12 cellular contexts compared by ENCODE assay signal in the genomic region with DNA sequence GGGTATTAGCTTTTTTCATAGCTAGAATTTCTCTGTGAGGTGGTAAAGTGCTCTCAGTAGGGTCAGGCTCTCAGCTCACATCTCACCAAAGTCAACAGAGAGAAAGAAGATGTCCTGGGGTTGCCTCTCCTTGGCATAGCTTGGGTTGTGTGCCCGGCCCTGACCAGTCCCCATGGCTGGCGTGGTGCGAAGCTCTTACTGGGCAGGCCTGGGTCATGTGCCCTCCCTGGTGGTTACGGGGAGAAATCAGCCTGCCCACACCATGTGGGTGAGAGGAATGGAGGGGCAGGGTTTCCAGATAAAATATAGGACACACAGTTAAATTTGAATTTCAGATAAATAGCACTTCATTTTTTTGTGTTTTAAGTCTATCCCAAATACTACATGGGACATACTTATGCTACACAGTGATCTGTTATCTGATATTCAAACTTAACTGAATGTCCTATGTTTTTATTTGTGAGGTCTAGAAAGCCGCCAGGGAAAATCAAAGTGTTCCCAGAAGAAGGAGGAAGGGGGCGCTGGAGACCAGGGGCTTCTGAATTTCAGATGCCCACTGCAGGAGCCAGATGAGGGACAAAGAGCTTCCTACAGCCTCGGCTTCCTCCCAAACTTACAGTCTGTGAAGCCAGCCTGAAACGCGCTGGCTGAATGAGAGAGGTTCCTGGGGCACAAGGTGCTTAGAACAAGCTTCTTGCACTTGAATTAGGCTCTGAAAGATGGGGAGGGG. TPM values are rescaled to one million over a fixed set of nuclear protein-coding genes. Genes with fewer than 3 reads are reported as not detected.
A peak's percentile ranks its signal among the peaks of the same experiment; 100 is the strongest.
DNase-seq lines count a peak whose midpoint lies in the region; ATAC-seq and TF ChIP-seq lines count a peak whose summit lies in the region.
"Had no signal": no experiment of that assay in that cellular context is flagged by ENCODE, and none has a peak within 500 bp of the region (broad histone marks: within the 10 kb centered on the region; RNA-seq: fewer than 3 reads in every experiment).

No MANE protein-coding gene starts in this region.

- H3K36me3 ChIP-seq in kidney epithelial cell (ENCODE audit: control insufficient read depth, insufficient read depth, low read length) = no peaks in the 10 kb centered on the region

- CTCF ChIA-PET in AG04450 (lab: Charles Lee) = interaction anchor here (0.6 to 4.3 kb wide), 12 partner anchors 34 to 213 kb away, joined by 3 to 59 read pairs (median 3); no protein-coding TSS in a partner anchor

- H3K4me3 ChIP-seq in AG04450 (ENCODE audit: low read depth, low read length) (no peak overlapping the region), kidney epithelial cell (ENCODE audit: low read depth, low read length) (no peak overlapping the region)

- H3K27me3 ChIP-seq in AG04450 (ENCODE audit: control insufficient read depth, insufficient read depth, low read length) (peaks cover 8% of the 10 kb centered on the region), kidney epithelial cell (ENCODE audit: control insufficient read depth, insufficient read depth, low read length) (no peaks in the 10 kb centered on the region)

- no peak for ATAC-seq in GM18868 (IDR thresholded peaks at IDR 0.05; ENCODE audit: unreplicated experiment)

- H3K9me3 ChIP-seq in AG04450 (ENCODE audit: control insufficient read depth, insufficient read depth, low read length) = no peaks in the 10 kb centered on the region

- DNase-seq in AG04450 (ENCODE audit: low read depth, low spot score) (no peak), HuH-7 (ENCODE audit: low spot score) (peak; percentile 33), cerebellar cortex (ENCODE audit: low spot score) (peak; percentile 25), kidney epithelial cell (ENCODE audit: low read depth) (no peak), HK-2 (ENCODE audit: unreplicated experiment) (no peak), SW480 (ENCODE audit: low spot score) (no peak)
- DNase-seq in activated effector memory CD4-positive, alpha-beta T cell treated with Interleukin-2 at 50 U/mL for 16 hours = no peak
- DNase-seq: activated B cell treated with CpG ODN at 0.5 μM for 24 hours; CD4-positive, CD25-positive, alpha-beta regulatory T cell; cortex of kidney; NCI-H1048 had no signal

- TF ChIP-seq CTCF in AG04450 (IDR thresholded peaks at IDR 0.05; ENCODE audit: low read depth, low read length) (peak; percentile 47), kidney epithelial cell (IDR thresholded peaks at IDR 0.05; ENCODE audit: insufficient read depth, low read length, poor library complexity, severe bottlenecking) (peak; percentile 27)

- H3K27ac ChIP-seq in AG04450 (ENCODE audit: low read depth, low read length) = no peak overlapping the region

- POLR2A ChIA-PET in AG04450 (lab: Yijun Ruan, JAX) = interaction anchor here (0.6 kb wide), 1 partner anchor 154 kb away, joined by 3 read pairs; no protein-coding TSS in a partner anchor

RNA-seq across cellular contexts. Expression of a gene that starts 45.4 kb away (rescaled TPM):
- not detected in 2 replicates for polyA plus RNA-seq in AG04450 (2011; rRNA removed)
- not detected in 2 replicates for polyA minus RNA-seq in AG04450 (2011; rRNA and poly(A)+ RNA removed)
- total RNA-seq in kidney epithelial cell = 0.33 and 0.34 TPM in 2 replicates

Comparison
In these comparisons a context has a peak if more than half of its experiments do, and no peak if none do; other contexts are left out.
1. DNase-seq: peak in HuH-7 (single experiment) and cerebellar cortex (single experiment); none in AG04450 (single experiment), kidney epithelial cell (single experiment), activated effector memory CD4-positive, alpha-beta T cell treated with Interleukin-2 at 50 U/mL for 16 hours (single experiment), HK-2 (single experiment) and SW480 (single experiment).